ENCODE assay signal across 34 cellular contexts in genomic region chr6:46350714-46351113, GRCh38.
"Had no signal": no experiment of that assay in that cellular context is flagged by ENCODE, and none has a peak within 500 bp of the region (broad histone marks: within the 10 kb centered on the region; RNA-seq: fewer than 3 reads in every experiment).

No MANE protein-coding gene starts in this region.

- H3K27me3 Mint-ChIP-seq: activated naive CD8-positive, alpha-beta T cell treated with anti-CD3 and anti-CD28 coated beads for 36 hours had no signal

- H3K27ac ChIP-seq: body of pancreas, colonic mucosa, epithelial cell of prostate, esophagus squamous epithelium, gastroesophageal sphincter, WERI-Rb-1 had no signal

- H3K4me1 Mint-ChIP-seq: activated B cell treated with CpG ODN at 0.5 μM for 24 hours; activated CD8-positive, alpha-beta memory T cell treated with anti-CD3 and anti-CD28 coated beads, Interleukin-2, amount 10 ng/mL, durations not matched to agents 7 days and 5 days; activated naive CD4-positive, alpha-beta T cell treated with anti-CD3 and anti-CD28 coated beads, Interleukin-2, amount 50 U/mL, for 24 hours; activated naive CD8-positive, alpha-beta T cell treated with anti-CD3 and anti-CD28 coated beads for 36 hours; activated naive CD8-positive, alpha-beta T cell treated with anti-CD3 and anti-CD28 coated beads, Interleukin-2, amount 50 U/mL, for 24 hours; T-helper 17 cell had no signal

- H3K9me3 Mint-ChIP-seq: activated B cell treated with CpG ODN at 0.5 μM for 24 hours; activated CD8-positive, alpha-beta T cell treated with anti-CD3 and anti-CD28 coated beads for 36 hours; activated naive CD4-positive, alpha-beta T cell treated with anti-CD3 and anti-CD28 coated beads for 36 hours; activated naive CD4-positive, alpha-beta T cell treated with anti-CD3 and anti-CD28 coated beads, Interleukin-2, amount 50 U/mL, for 24 hours; activated naive CD8-positive, alpha-beta T cell treated with anti-CD3 and anti-CD28 coated beads for 36 hours; activated naive CD8-positive, alpha-beta T cell treated with anti-CD3 and anti-CD28 coated beads, Interleukin-2, amount 50 U/mL, for 24 hours; activated T-helper 1 cell treated with anti-CD3 and anti-CD28 coated beads, Interleukin-12 subunit alpha, Interleukin-12 subunit beta, Interleukin-2, Interleukin-4 antibody, amounts not matched to agents 30 ng/mL and 10 ng/mL and 1 ng/mL, durations not matched to agents 14 hours and 24 hours and 36 hours; activated T-helper 2 cell treated with anti-CD3 and anti-CD28 coated beads, Interferon-gamma antibody, Interleukin-2, Interleukin-4, amounts not matched to agents 10 μg/mL and 5 μg/mL and 100 μg/mL, durations not matched to agents 14 hours and 24 hours and 36 hours; T-helper 2 cell treated with Interferon-gamma antibody and Interleukin-4, amounts not matched to agents 5 μg/mL and 100 μg/mL, for 36 hours had no signal

- H3K27ac Mint-ChIP-seq: activated B cell treated with CpG ODN at 0.5 μM for 24 hours; activated CD8-positive, alpha-beta memory T cell treated with anti-CD3 and anti-CD28 coated beads, Interleukin-2, amount 10 ng/mL, durations not matched to agents 7 days and 5 days; activated CD8-positive, alpha-beta T cell treated with anti-CD3 and anti-CD28 coated beads for 36 hours; activated naive CD4-positive, alpha-beta T cell treated with anti-CD3 and anti-CD28 coated beads for 36 hours; activated naive CD4-positive, alpha-beta T cell treated with anti-CD3 and anti-CD28 coated beads, Interleukin-2, amount 50 U/mL, for 24 hours; activated naive CD8-positive, alpha-beta T cell treated with anti-CD3 and anti-CD28 coated beads for 36 hours; activated naive CD8-positive, alpha-beta T cell treated with anti-CD3 and anti-CD28 coated beads, Interleukin-2, amount 50 U/mL, for 24 hours; activated T-helper 1 cell treated with anti-CD3 and anti-CD28 coated beads, Interleukin-12 subunit alpha, Interleukin-12 subunit beta, Interleukin-2, Interleukin-4 antibody, amounts not matched to agents 30 ng/mL and 10 ng/mL and 1 ng/mL, durations not matched to agents 14 hours and 24 hours and 36 hours; activated T-helper 2 cell treated with anti-CD3 and anti-CD28 coated beads, Interferon-gamma antibody, Interleukin-2, Interleukin-4, amounts not matched to agents 10 μg/mL and 5 μg/mL and 100 μg/mL, durations not matched to agents 14 hours and 24 hours and 36 hours; T-helper 17 cell; T-helper 2 cell treated with Interferon-gamma antibody and Interleukin-4, amounts not matched to agents 5 μg/mL and 100 μg/mL, for 36 hours had no signal

- H3K36me3 ChIP-seq: adrenal gland, colonic mucosa, esophagus squamous epithelium, gastroesophageal sphincter, WERI-Rb-1 had no signal

- H3K4me3 Mint-ChIP-seq: activated B cell treated with CpG ODN at 0.5 μM for 24 hours; activated CD8-positive, alpha-beta memory T cell treated with anti-CD3 and anti-CD28 coated beads, Interleukin-2, amount 10 ng/mL, durations not matched to agents 7 days and 5 days; activated CD8-positive, alpha-beta T cell treated with anti-CD3 and anti-CD28 coated beads for 36 hours; activated naive CD4-positive, alpha-beta T cell treated with anti-CD3 and anti-CD28 coated beads for 36 hours; activated naive CD4-positive, alpha-beta T cell treated with anti-CD3 and anti-CD28 coated beads, Interleukin-2, amount 50 U/mL, for 24 hours; activated naive CD8-positive, alpha-beta T cell treated with anti-CD3 and anti-CD28 coated beads for 36 hours; activated naive CD8-positive, alpha-beta T cell treated with anti-CD3 and anti-CD28 coated beads, Interleukin-2, amount 50 U/mL, for 24 hours; activated T-helper 1 cell treated with anti-CD3 and anti-CD28 coated beads, Interleukin-12 subunit alpha, Interleukin-12 subunit beta, Interleukin-2, Interleukin-4 antibody, amounts not matched to agents 30 ng/mL and 10 ng/mL and 1 ng/mL, durations not matched to agents 14 hours and 24 hours and 36 hours; T-helper 17 cell; T-helper 2 cell treated with Interferon-gamma antibody and Interleukin-4, amounts not matched to agents 5 μg/mL and 100 μg/mL, for 36 hours had no signal

- ATAC-seq: activated CD4-positive, CD25-positive, alpha-beta regulatory T cell treated with anti-CD3 and anti-CD28 coated beads, Interleukin-2, amount 50 U/mL, for 24 hours; activated CD8-positive, alpha-beta memory T cell treated with anti-CD3 and anti-CD28 coated beads, Interleukin-2, amount 10 ng/mL, durations not matched to agents 7 days and 5 days; activated CD8-positive, alpha-beta T cell treated with anti-CD3 and anti-CD28 coated beads for 36 hours; activated naive CD8-positive, alpha-beta T cell treated with anti-CD3 and anti-CD28 coated beads, Interleukin-2, amount 50 U/mL, for 24 hours; body of pancreas; gastroesophageal sphincter; T-helper 17 cell had no signal

- DNase-seq: activated B cell treated with CpG ODN at 0.5 μM for 24 hours; activated CD4-positive, alpha-beta T cell treated with anti-CD3 and anti-CD28 coated beads for 48 hours; activated CD4-positive, alpha-beta T cell treated with anti-CD3 and anti-CD28 coated beads, Interleukin-2, amount 50 U/mL, for 1 hour; activated CD4-positive, alpha-beta T cell treated with anti-CD3 and anti-CD28 coated beads, Interleukin-2, amount 50 U/mL, for 48 hours; activated CD8-positive, alpha-beta memory T cell treated with anti-CD3 and anti-CD28 coated beads, Interleukin-2, amount 10 ng/mL, durations not matched to agents 7 days and 5 days; activated CD8-positive, alpha-beta memory T cell treated with anti-CD3 and anti-CD28 coated beads, Interleukin-2, amount 50 U/mL, for 4 hours; activated CD8-positive, alpha-beta T cell treated with anti-CD3 and anti-CD28 coated beads for 36 hours; activated effector memory CD4-positive, alpha-beta T cell treated with anti-CD3 and anti-CD28 coated beads, Interleukin-2, amount 50 U/mL, for 16 hours; activated naive CD4-positive, alpha-beta T cell treated with anti-CD3 and anti-CD28 coated beads for 36 hours; activated naive CD8-positive, alpha-beta T cell treated with anti-CD3 and anti-CD28 coated beads for 36 hours; activated naive CD8-positive, alpha-beta T cell treated with anti-CD3 and anti-CD28 coated beads, Interleukin-2, amount 50 U/mL, for 24 hours; activated T-cell treated with anti-CD3 and anti-CD28 coated beads, Interleukin-2, amount 50 U/mL, for 1 hour; activated T-cell treated with anti-CD3 and anti-CD28 coated beads, Interleukin-2, amount 50 U/mL, for 48 hours; amygdala; aorta; body of pancreas; central memory CD4-positive, alpha-beta T cell; cerebellar nuclear complex; colonic mucosa; effector CD8-positive, alpha-beta T cell; esophagus squamous epithelium; foreskin fibroblast; T-helper 1 cell; T-helper 17 cell; T1000; WERI-Rb-1 had no signal

- H3K9me3 ChIP-seq: adrenal gland, body of pancreas, colonic mucosa, esophagus squamous epithelium, gastroesophageal sphincter had no signal

- H3K36me3 Mint-ChIP-seq: activated CD8-positive, alpha-beta memory T cell treated with anti-CD3 and anti-CD28 coated beads, Interleukin-2, amount 10 ng/mL, durations not matched to agents 7 days and 5 days; activated naive CD4-positive, alpha-beta T cell treated with anti-CD3 and anti-CD28 coated beads, Interleukin-2, amount 50 U/mL, for 24 hours; activated naive CD8-positive, alpha-beta T cell treated with anti-CD3 and anti-CD28 coated beads for 36 hours had no signal

- H3K27me3 ChIP-seq: adrenal gland, body of pancreas, colonic mucosa, esophagus squamous epithelium, gastroesophageal sphincter had no signal

- H3K4me1 ChIP-seq: body of pancreas, colonic mucosa had no signal

- H3K4me3 ChIP-seq: adrenal gland, body of pancreas, colonic mucosa, esophagus squamous epithelium, gastroesophageal sphincter had no signal
